Comparison of ENCODE assay signal across 1 cellular context in genomic region chr9:38680827-38681226, GRCh38.
A peak's percentile ranks its signal among the peaks of the same experiment; 100 is the strongest.
TF ChIP-seq lines count a peak whose summit lies in the region.

No MANE protein-coding gene starts in this region.

TF ChIP-seq in HepG2, 621 proteins besides CTCF, POLR2A, EP300 and RAD21:
- no peak for TF ChIP-seq TOPORS (CRISPR knock-in tag; IDR thresholded peaks at IDR 0.05)
- no peak for TF ChIP-seq ZNF879 (CRISPR knock-in tag; IDR thresholded peaks at IDR 0.05)
- TF ChIP-seq ZNF784 (CRISPR knock-in tag; IDR thresholded peaks at IDR 0.05; ENCODE audit: borderline replicate concordance) = no peak
- peak; percentile 55 for TF ChIP-seq MNT (IDR thresholded peaks at IDR 0.05)
- TF ChIP-seq ZNF180 (CRISPR knock-in tag; IDR thresholded peaks at IDR 0.05; ENCODE audit: borderline replicate concordance, low read depth) = no peak
